Comparison of ENCODE assay signal across 18 cellular contexts in the genomic region with DNA sequence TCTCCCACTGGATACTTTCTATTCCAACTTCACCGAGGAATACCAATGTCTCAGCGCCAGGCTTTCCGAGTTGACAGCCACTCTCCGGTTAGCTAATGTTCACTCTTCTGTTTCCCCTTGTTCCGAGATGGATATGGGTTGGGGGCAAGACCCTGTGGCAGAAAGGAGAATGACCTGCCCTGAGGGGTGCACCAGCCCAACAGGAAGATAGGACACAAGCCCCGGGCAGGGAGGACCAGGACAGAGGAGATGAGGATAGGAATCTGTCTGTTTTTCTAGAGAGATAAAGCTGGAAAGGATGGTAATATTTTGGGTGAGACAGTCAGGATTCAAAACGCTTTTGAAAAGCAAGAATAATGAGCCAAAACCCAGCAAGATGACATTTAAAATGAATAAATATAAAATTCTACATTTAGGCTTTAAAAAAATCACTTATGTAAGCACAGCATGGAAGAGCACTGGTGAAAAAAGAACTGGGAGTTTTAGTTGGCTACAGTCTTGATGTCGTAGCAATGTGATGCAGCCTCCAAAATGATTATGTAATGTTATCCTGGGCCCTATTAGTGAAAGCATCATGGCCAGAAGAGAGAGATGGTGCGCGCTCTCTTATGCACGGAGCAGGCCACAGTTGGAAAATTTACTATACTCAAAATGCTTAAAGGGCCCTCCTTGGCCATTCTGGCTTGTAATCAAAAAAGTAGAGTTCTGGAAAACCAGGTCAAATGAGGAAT. TPM values are rescaled to one million over a fixed set of nuclear protein-coding genes. Genes with fewer than 3 reads are reported as not detected.
DNase-seq lines count a peak whose midpoint lies in the region; ATAC-seq, FAIRE-seq and TF ChIP-seq lines count a peak whose summit lies in the region.
"Had no signal": no experiment of that assay in that cellular context is flagged by ENCODE, and none has a peak within 500 bp of the region (broad histone marks: within the 10 kb centered on the region; RNA-seq: fewer than 3 reads in every experiment).

No MANE protein-coding gene starts in this region.

- in situ Hi-C loops in gastrocnemius medialis (cut with MboI; ENCODE audit: low sequenced_read_pairs in 4 of 4) = loop anchor here in 3 of 4 donors (10.0 to 25.0 kb wide), 3 partner anchors 52 to 276 kb away; a partner anchor contains a TSS

- H3K4me1 ChIP-seq in left ventricle myocardium inferior (peaks cover 10% of the 10 kb centered on the region), gastrocnemius medialis (peaks cover 0 to 6% of the 10 kb centered on the region in 2 donors)
- H3K4me1 ChIP-seq: colonic mucosa had no signal

- no peak overlapping the region for H3K27ac Mint-ChIP-seq in T-cell

- H3K9me3 ChIP-seq in left ventricle myocardium inferior (replicated peaks) (no peaks in the 10 kb centered on the region), gastrocnemius medialis (no peaks in the 10 kb centered on the region)
- H3K9me3 ChIP-seq: colonic mucosa, transverse colon had no signal

- TF ChIP-seq POLR2A in gastrocnemius medialis (IDR thresholded peaks at IDR 0.05) = no peak

- no peak for TF ChIP-seq CTCF in left ventricle myocardium inferior (IDR thresholded peaks at IDR 0.05; ENCODE audit: borderline replicate concordance)
- TF ChIP-seq CTCF in gastrocnemius medialis (IDR thresholded peaks at IDR 0.05 in 4 of 5, conservative IDR thresholded peaks at IDR 0.05 in 1 of 5) = no peak

- DNase-seq in Right ventricle myocardium inferior (ENCODE audit: missing footprints) = no peak
- no peak for DNase-seq in cardiac septum (ENCODE audit: low spot score)
- DNase-seq in left ventricle myocardium inferior = no peak
- no peak for DNase-seq in gastrocnemius medialis
- DNase-seq in cortex of kidney (lab: John Stamatoyannopoulos, UW) = no peak
- no peak for DNase-seq in RCC 7860 (ENCODE audit: low spot score)
- no peak for DNase-seq in T-cell
- DNase-seq: SIG-M5 had no signal

- no peak overlapping the region for H3K4me3 Mint-ChIP-seq in T-cell

- no peaks in the 10 kb centered on the region for H3K9me3 Mint-ChIP-seq in T-cell

- peaks cover 4 to 15% of the 10 kb centered on the region in 2 donors for H3K27me3 Mint-ChIP-seq in T-cell

- peaks cover 34% of the 10 kb centered on the region for H3K36me3 Mint-ChIP-seq in T-cell

- H3K27ac ChIP-seq in left ventricle myocardium inferior (replicated peaks) = peak overlapping the region; percentile 55
- H3K27ac ChIP-seq in gastrocnemius medialis = peak overlapping the region; percentile 14 to 51 (median 36)
- H3K27ac ChIP-seq: colonic mucosa, WERI-Rb-1 had no signal

- H3K4me3 ChIP-seq in left ventricle myocardium inferior = no peak overlapping the region
- H3K4me3 ChIP-seq in gastrocnemius medialis = no peak overlapping the region
- H3K4me3 ChIP-seq: colonic mucosa, transverse colon had no signal

- POLR2A ChIA-PET in T-cell (lab: Charles Lee) = interaction anchor here (0.6 to 1.3 kb wide), 3 partner anchors 41 to 358 kb away, joined by 3 to 4 read pairs (median 3); no protein-coding TSS in a partner anchor

- H3K27me3 ChIP-seq in left ventricle myocardium inferior (ENCODE audit: low read depth) (peaks cover 33% of the 10 kb centered on the region), gastrocnemius medialis (peaks cover 0 to 9% (median 3%) of the 10 kb centered on the region in 3 donors)

- ATAC-seq in Right ventricle myocardium inferior = peak; percentile 65
- peak in 1 of 2 donors; percentile 53 for ATAC-seq in gastrocnemius medialis
- no peak for ATAC-seq in HG03457 (IDR thresholded peaks at IDR 0.05; ENCODE audit: unreplicated experiment)
- no peak for ATAC-seq in T-cell (replicated peaks in 1 of 4)

- CTCF ChIA-PET in T-cell (lab: Charles Lee) = interaction anchor here (0.5 to 4.1 kb wide), 19 partner anchors 8 to 947 kb away, joined by 3 to 26 read pairs (median 4); a partner anchor contains a TSS

- H3K4me1 Mint-ChIP-seq in T-cell = peaks cover 14 to 22% (median 19%) of the 10 kb centered on the region in 3 donors

- intact Hi-C loops in Right ventricle myocardium inferior (cut with DNase I) (no loop called here), cardiac septum (cut with DNase I) (loop anchor here (5.0 kb wide), 1 partner anchor 291 kb away; no protein-coding TSS in a partner anchor), left ventricle myocardium inferior (cut with micrococcal nuclease) (no loop called here), gastrocnemius medialis (cut with DNase I; ENCODE audit: low total_unique reads) (loop anchor here (5.0 to 10.0 kb wide), 2 partner anchors 206 to 288 kb away; no protein-coding TSS in a partner anchor)

- FAIRE-seq in RCC 7860 (lab: Jason Lieb, UNC) = no peak
- FAIRE-seq: D721Med, frontal cortex had no signal

- peaks cover 10% of the 10 kb centered on the region for H3K36me3 ChIP-seq in left ventricle myocardium inferior
- H3K36me3 ChIP-seq in gastrocnemius medialis = no peaks in the 10 kb centered on the region
- H3K36me3 ChIP-seq: colonic mucosa, WERI-Rb-1 had no signal

RNA-seq across cellular contexts. Expression of a gene that starts 5.0 kb away (rescaled TPM):
- total RNA-seq in Right ventricle myocardium inferior (not detected), cardiac septum (not detected), left ventricle myocardium inferior (0.05 TPM), gastrocnemius medialis (not detected), T-cell (not detected)
- total RNA-seq: H7; LHCN-M2; mononuclear cell; T-helper 1 cell treated with Interleukin-12 subunit alpha and Interleukin-12 subunit beta and Interleukin-4 antibody, amounts not matched to agents 30 ng/mL and 1 ng/mL, for 36 hours had no signal

RNA-seq across cellular contexts. Expression of a gene that starts 12.1 kb away (rescaled TPM):
- total RNA-seq in Right ventricle myocardium inferior = 21.9 TPM
- 29.7 TPM for total RNA-seq in cardiac septum
- total RNA-seq in left ventricle myocardium inferior = 18.2 TPM
- 10 to 100 TPM in 1 of 4 donors, 1 to 10 TPM in 3; 3.4 to 12.8 (median 8.7) TPM for total RNA-seq in gastrocnemius medialis
- 10 to 100 TPM; 41.8 to 71.5 (median 62.2) TPM for total RNA-seq in T-cell

RNA-seq across cellular contexts. Expression of a gene that starts 16.4 kb away (rescaled TPM):
- total RNA-seq in Right ventricle myocardium inferior (not detected), cardiac septum (0.05 TPM), left ventricle myocardium inferior (not detected), gastrocnemius medialis (not detected), T-cell (under 1 TPM in 1 of 5 donors, not detected in 4; 0.22 TPM)
- total RNA-seq: H7; LHCN-M2; mononuclear cell; T-helper 1 cell treated with Interleukin-12 subunit alpha and Interleukin-12 subunit beta and Interleukin-4 antibody, amounts not matched to agents 30 ng/mL and 1 ng/mL, for 36 hours; transverse colon had no signal

RNA-seq across cellular contexts. Expression of a gene that starts 29.2 kb away (rescaled TPM):
- total RNA-seq in Right ventricle myocardium inferior = 209 TPM
- total RNA-seq in cardiac septum = 147 TPM
- total RNA-seq in left ventricle myocardium inferior = 401 TPM
- 100 to 1,000 TPM; 281 to 710 (median 413) TPM for total RNA-seq in gastrocnemius medialis
- total RNA-seq in T-cell = under 1 TPM in 2 of 5 donors, not detected in 3; 0.10 to 0.26 TPM
- total RNA-seq: T-helper 1 cell treated with Interleukin-12 subunit alpha and Interleukin-12 subunit beta and Interleukin-4 antibody, amounts not matched to agents 30 ng/mL and 1 ng/mL, for 36 hours had no signal

RNA-seq across cellular contexts. Expression of a gene that starts 54.5 kb away (rescaled TPM):
- 2.4 TPM for total RNA-seq in Right ventricle myocardium inferior
- total RNA-seq in cardiac septum = 2.3 TPM
- 2.5 TPM for total RNA-seq in left ventricle myocardium inferior
- under 1 TPM; 0.55 to 0.75 (median 0.72) TPM for total RNA-seq in gastrocnemius medialis
- 1 to 10 TPM; 3.2 to 9.7 (median 8.4) TPM for total RNA-seq in T-cell

Comparison
In these comparisons a context has a peak if more than half of its experiments do, and no peak if none do; other contexts are left out.
1. intact Hi-C loops: an anchor here in cardiac septum (5.0 kb wide) and gastrocnemius medialis (5.0 to 10.0 kb wide); none called in Right ventricle myocardium inferior and left ventricle myocardium inferior.